Comparison of ENCODE assay signal across 8 cellular contexts in the genomic region with DNA sequence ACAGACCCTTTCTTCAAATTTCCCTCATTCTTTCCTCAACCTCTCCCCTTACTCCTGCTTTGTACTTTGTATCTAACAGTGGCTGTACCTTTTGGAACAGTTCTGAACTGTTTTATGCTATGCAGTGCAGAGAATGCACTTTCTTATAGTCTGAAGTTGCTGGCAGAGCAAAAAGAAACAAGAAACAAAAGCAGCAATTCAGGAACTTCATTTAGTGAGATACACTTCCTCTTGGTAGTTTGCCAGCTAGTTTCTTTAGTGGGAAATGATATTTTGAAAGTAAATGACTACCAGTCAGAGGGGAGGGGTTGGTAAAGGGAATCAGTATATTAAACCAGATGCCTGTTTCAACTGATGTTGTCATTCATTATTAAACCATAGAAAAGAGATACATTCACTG. TPM values are rescaled to one million over a fixed set of nuclear protein-coding genes. Genes with fewer than 3 reads are reported as not detected.
A peak's percentile ranks its signal among the peaks of the same experiment; 100 is the strongest.
DNase-seq lines count a peak whose midpoint lies in the region; ATAC-seq, FAIRE-seq and TF ChIP-seq lines count a peak whose summit lies in the region.

No MANE protein-coding gene starts in this region.

- H3K4me1 ChIP-seq in Panc1 (ENCODE audit: control insufficient read depth, insufficient read depth, low read length) (peaks cover 8% of the 10 kb centered on the region), pancreas (peaks cover 8 to 18% (median 11%) of the 10 kb centered on the region in 3 donors)

- H3K4me3 Mint-ChIP-seq in activated T-cell treated with anti-CD3 and anti-CD28 coated beads, Interleukin-2, amount 50 U/mL, for 72 hours = peak overlapping the region; percentile 80 to 91

- H3K9me3 ChIP-seq in Panc1 (ENCODE audit: control insufficient read depth, insufficient read depth, low read depth, low read length) = no peaks in the 10 kb centered on the region
- no peaks in the 10 kb centered on the region for H3K9me3 ChIP-seq in pancreas

- H3K27me3 ChIP-seq in Panc1 (ENCODE audit: control insufficient read depth, insufficient read depth, low read length) (no peaks in the 10 kb centered on the region), pancreas (no peaks in the 10 kb centered on the region)

- POLR2A ChIA-PET in Panc1 (lab: Charles Lee) = no interaction called here

- FAIRE-seq in pancreas (lab: Jason Lieb, UNC) = no peak

- H3K4me3 ChIP-seq in Panc1 (ENCODE audit: low read depth in 2 of 2, low read length in 2 of 2) (no peak overlapping the region), pancreas (no peak overlapping the region)

- DNase-seq in activated T-cell treated with anti-CD3 and anti-CD28 coated beads, Interleukin-2, amount 50 U/mL, for 72 hours = no peak
- DNase-seq in activated T-cell treated with anti-CD3 and anti-CD28 coated beads, Interleukin-2, amount 50 U/mL, for 1 hour = no peak
- DNase-seq in Panc1 (ENCODE audit: low read depth, low spot score) (no peak), epithelial cell of prostate (ENCODE audit: low read depth, low spot score) (no peak), pancreas (no peak)
- DNase-seq in stimulated activated CD4-positive, alpha-beta T cell treated with anti-CD3 and anti-CD28 coated beads, Interleukin-2, amount 100 ng/mL, for 24 hours = no peak

- H3K36me3 ChIP-seq in Panc1 (ENCODE audit: control insufficient read depth, insufficient read depth, low read length) = no peaks in the 10 kb centered on the region
- no peaks in the 10 kb centered on the region for H3K36me3 ChIP-seq in pancreas

- H3K4me1 Mint-ChIP-seq in activated T-cell treated with anti-CD3 and anti-CD28 coated beads, Interleukin-2, amount 50 U/mL, for 72 hours (ENCODE audit: low read depth) = peaks cover 77% of the 10 kb centered on the region

- CTCF ChIA-PET in Panc1 (lab: Charles Lee) = no interaction called here

- peak overlapping the region; percentile 99 for H3K27ac Mint-ChIP-seq in activated T-cell treated with anti-CD3 and anti-CD28 coated beads, Interleukin-2, amount 50 U/mL, for 72 hours

- BruUV-seq in Panc1 (replicated peaks; lab: Mats Ljungman, UMichigan) = no TSS peak

- in situ Hi-C loops in Panc1 (cut with HindIII; ENCODE audit: low pct_unique_long_range_greater_than_20kb, low sequenced_read_pairs) = no loop called here

- H3K27ac ChIP-seq in Panc1 (ENCODE audit: low read length) (peak overlapping the region; percentile 80), epithelial cell of prostate (peak overlapping the region; percentile 40), pancreas (peak overlapping the region; percentile 27 to 92 (median 74))

- H3K36me3 Mint-ChIP-seq in activated T-cell treated with anti-CD3 and anti-CD28 coated beads, Interleukin-2, amount 50 U/mL, for 72 hours (ENCODE audit: insufficient read depth in 2 of 2) = no peaks in the 10 kb centered on the region

- intact Hi-C loops in Panc1 (cut with micrococcal nuclease; ENCODE audit: unreplicated experiment) (no loop called here), pancreas (cut with DNase I) (no loop called here)

- TF ChIP-seq CTCF in Panc1 (IDR thresholded peaks at IDR 0.05) (no peak), pancreas (IDR thresholded peaks at IDR 0.05) (no peak)

- H3K9me3 Mint-ChIP-seq in activated T-cell treated with anti-CD3 and anti-CD28 coated beads, Interleukin-2, amount 50 U/mL, for 72 hours = no peaks in the 10 kb centered on the region

- ATAC-seq in activated T-cell treated with anti-CD3 and anti-CD28 coated beads, Interleukin-2, amount 50 U/mL, for 72 hours (replicated peaks in 1 of 2) = peak; percentile 14 to 38
- ATAC-seq in HG03060 (IDR thresholded peaks at IDR 0.05; ENCODE audit: low read depth, unreplicated experiment) (peak; percentile 78), Panc1 (no peak), pancreas (peak; percentile 65 to 88 (median 82)), HG03135 (IDR thresholded peaks at IDR 0.05; ENCODE audit: unreplicated experiment) (no peak)

- H3K27me3 Mint-ChIP-seq in activated T-cell treated with anti-CD3 and anti-CD28 coated beads, Interleukin-2, amount 50 U/mL, for 72 hours (ENCODE audit: low read depth) = no peaks in the 10 kb centered on the region

RNA-seq across cellular contexts. Expression of gene CHD2, which starts 55.0 kb away (rescaled TPM):
- total RNA-seq in activated T-cell treated with anti-CD3 and anti-CD28 coated beads, Interleukin-2, amount 50 U/mL, for 72 hours = 100 to 1,000 TPM; 208 to 246 TPM
- total RNA-seq in Panc1 (2021; ENCODE audit: unreplicated experiment) = 81.8 TPM
- 43.9 TPM for polyA plus RNA-seq in Panc1 (2012; ENCODE audit: insufficient read length)
- 10 to 100 TPM; 37.0 to 86.3 (median 50.1) TPM for total RNA-seq in pancreas
- 10 to 100 TPM; 27.7 to 31.1 TPM for polyA plus RNA-seq in pancreas

Comparison
In these comparisons a context has a peak if more than half of its experiments do, and no peak if none do; other contexts are left out.
1. ATAC-seq: peak in activated T-cell treated with anti-CD3 and anti-CD28 coated beads, Interleukin-2, amount 50 U/mL, for 72 hours (2 of 2), HG03060 (single experiment) and pancreas (4 of 4); none in Panc1 (single experiment) and HG03135 (single experiment).
2. Peak in every context shown above with its lines, with median percentiles within 50 percentile points of each other: H3K27ac ChIP-seq.